Comparison of ENCODE assay signal across 1 cellular context in genomic region chr16:54507091-54507490, GRCh38.
TF ChIP-seq lines count a peak whose summit lies in the region.

No MANE protein-coding gene starts in this region.

TF ChIP-seq in GM23338, 12 proteins besides CTCF, POLR2A, EP300 and RAD21 (continued from another document):
- TF ChIP-seq ZNF462 (CRISPR knock-in tag; IDR thresholded peaks at IDR 0.05) = no peak
- no peak for TF ChIP-seq CREB1 (CRISPR knock-in tag; IDR thresholded peaks at IDR 0.05; ENCODE audit: low read depth)
- no peak for TF ChIP-seq ETS1 (IDR thresholded peaks at IDR 0.05)
- TF ChIP-seq NANOG (IDR thresholded peaks at IDR 0.05; ENCODE audit: borderline replicate concordance) = no peak
- no peak for TF ChIP-seq EZH2 (IDR thresholded peaks at IDR 0.05; ENCODE audit: low read depth, unreplicated experiment)
- no peak for TF ChIP-seq POLR2AphosphoS5 (IDR thresholded peaks at IDR 0.05; ENCODE audit: low read depth)
